In the genomic region with DNA sequence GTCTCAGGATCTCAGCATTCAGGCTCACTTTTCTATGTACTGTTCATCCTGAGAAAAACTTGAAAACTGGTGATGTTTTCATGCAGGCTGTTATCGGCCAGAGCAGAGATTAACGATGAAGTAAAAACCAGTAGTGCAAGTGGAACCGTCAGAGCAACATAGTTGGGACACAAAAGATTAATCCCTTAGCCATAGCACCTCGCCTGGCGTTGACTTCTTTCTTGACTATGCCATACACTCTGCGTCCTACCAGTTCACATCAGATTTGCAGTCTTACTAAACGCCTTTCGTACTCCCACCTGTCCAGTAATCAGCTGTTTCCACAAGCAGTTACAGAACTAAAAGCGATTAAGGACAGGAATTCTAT, we compare ENCODE assay signal across 10 cellular contexts. TPM values are rescaled to one million over a fixed set of nuclear protein-coding genes. Genes with fewer than 3 reads are reported as not detected.
DNase-seq lines count a peak whose midpoint lies in the region; ATAC-seq and TF ChIP-seq lines count a peak whose summit lies in the region.
"Had no signal": no experiment of that assay in that cellular context is flagged by ENCODE, and none has a peak within 500 bp of the region (broad histone marks: within the 10 kb centered on the region; RNA-seq: fewer than 3 reads in every experiment).

No MANE protein-coding gene starts in this region.

- TF ChIP-seq CTCF in parathyroid adenoma (IDR thresholded peaks at IDR 0.05): no peak
- TF ChIP-seq CTCF in colonic mucosa (IDR thresholded peaks at IDR 0.05): no peak

- H3K36me3 ChIP-seq in parathyroid adenoma (ENCODE audit: control insufficient read depth, insufficient read depth, low read length) (no peaks in the 10 kb centered on the region), colonic mucosa (no peaks in the 10 kb centered on the region)

- H3K9me3 ChIP-seq in parathyroid adenoma (ENCODE audit: control insufficient read depth, low read length) (no peaks in the 10 kb centered on the region), colonic mucosa (no peaks in the 10 kb centered on the region)

- peak overlapping the region; percentile 94 to 96 for H3K27ac Mint-ChIP-seq in effector memory CD8-positive, alpha-beta T cell
- H3K27ac Mint-ChIP-seq: IgD-negative memory B cell had no signal

- in situ Hi-C loops in G401 (cut with HindIII; ENCODE audit: low sequenced_read_pairs): no loop called here

- no peak for DNase-seq in effector memory CD8-positive, alpha-beta T cell
- DNase-seq in RPMI8226 (no peak), G401 (ENCODE audit: low spot score) (no peak), colonic mucosa (no peak), epidermal melanocyte (ENCODE audit: insufficient read length, low spot score) (no peak)

- H3K27ac ChIP-seq in parathyroid adenoma (no peak overlapping the region), colonic mucosa (no peak overlapping the region)

- peaks cover 44% of the 10 kb centered on the region for H3K36me3 Mint-ChIP-seq in effector memory CD8-positive, alpha-beta T cell (ENCODE audit: insufficient read depth)
- H3K36me3 Mint-ChIP-seq: IgD-negative memory B cell had no signal

- H2AFZ ChIP-seq in parathyroid adenoma: no peak overlapping the region

- ATAC-seq in GM19372 (IDR thresholded peaks at IDR 0.05; ENCODE audit: low read depth, unreplicated experiment) (peak; percentile 12), HG03439 (IDR thresholded peaks at IDR 0.05; ENCODE audit: unreplicated experiment) (peak; percentile 3)
- peak; percentile 6 for ATAC-seq in effector memory CD8-positive, alpha-beta T cell (replicated peaks)

- intact Hi-C loops in colonic mucosa (cut with DNase I): no loop called here

- H3K79me2 ChIP-seq in parathyroid adenoma: no peaks in the 10 kb centered on the region

- H3K4me3 Mint-ChIP-seq in effector memory CD8-positive, alpha-beta T cell: peak overlapping the region; percentile 89 to 92
- H3K4me3 Mint-ChIP-seq: IgD-negative memory B cell had no signal

- H3K9me3 Mint-ChIP-seq in effector memory CD8-positive, alpha-beta T cell: no peaks in the 10 kb centered on the region
- H3K9me3 Mint-ChIP-seq: IgD-negative memory B cell had no signal

- no peak overlapping the region for H3K9ac ChIP-seq in parathyroid adenoma
- H3K9ac ChIP-seq in colonic mucosa (ENCODE audit: low read depth in 2 of 2, low read length in 2 of 2): no peak overlapping the region

- peak overlapping the region; percentile 76 for H3K4me3 ChIP-seq in parathyroid adenoma (ENCODE audit: low read depth, low read length)
- no peak overlapping the region for H3K4me3 ChIP-seq in colonic mucosa
- H3K4me3 ChIP-seq: lung had no signal

- peak overlapping the region; percentile 71 for H3K4me2 ChIP-seq in parathyroid adenoma (ENCODE audit: low read length)

- no peaks in the 10 kb centered on the region for H3K27me3 ChIP-seq in parathyroid adenoma (ENCODE audit: control insufficient read depth, insufficient read depth, low read length)
- no peaks in the 10 kb centered on the region for H3K27me3 ChIP-seq in colonic mucosa

- H3K4me1 ChIP-seq in parathyroid adenoma (no peaks in the 10 kb centered on the region), colonic mucosa (no peaks in the 10 kb centered on the region)

- no peaks in the 10 kb centered on the region for H3K27me3 Mint-ChIP-seq in effector memory CD8-positive, alpha-beta T cell
- H3K27me3 Mint-ChIP-seq: IgD-negative memory B cell had no signal

- peaks cover 2 to 32% of the 10 kb centered on the region in 2 donors for H3K4me1 Mint-ChIP-seq in effector memory CD8-positive, alpha-beta T cell (ENCODE audit: low read depth in 2 of 2)
- H3K4me1 Mint-ChIP-seq: IgD-negative memory B cell had no signal

RNA-seq across cellular contexts. Expression of gene USP9Y, which starts 39.4 kb away (rescaled TPM):
- total RNA-seq in G401 (2014; rRNA removed; shearing (Covaris generic)): 6.4 and 9.2 TPM in 2 replicates
- under 1 TPM in 1 of 2 donors, not detected in 1; 0.07 TPM for total RNA-seq in colonic mucosa
